Comparison of ENCODE assay signal across 9 cellular contexts in the genomic region with DNA sequence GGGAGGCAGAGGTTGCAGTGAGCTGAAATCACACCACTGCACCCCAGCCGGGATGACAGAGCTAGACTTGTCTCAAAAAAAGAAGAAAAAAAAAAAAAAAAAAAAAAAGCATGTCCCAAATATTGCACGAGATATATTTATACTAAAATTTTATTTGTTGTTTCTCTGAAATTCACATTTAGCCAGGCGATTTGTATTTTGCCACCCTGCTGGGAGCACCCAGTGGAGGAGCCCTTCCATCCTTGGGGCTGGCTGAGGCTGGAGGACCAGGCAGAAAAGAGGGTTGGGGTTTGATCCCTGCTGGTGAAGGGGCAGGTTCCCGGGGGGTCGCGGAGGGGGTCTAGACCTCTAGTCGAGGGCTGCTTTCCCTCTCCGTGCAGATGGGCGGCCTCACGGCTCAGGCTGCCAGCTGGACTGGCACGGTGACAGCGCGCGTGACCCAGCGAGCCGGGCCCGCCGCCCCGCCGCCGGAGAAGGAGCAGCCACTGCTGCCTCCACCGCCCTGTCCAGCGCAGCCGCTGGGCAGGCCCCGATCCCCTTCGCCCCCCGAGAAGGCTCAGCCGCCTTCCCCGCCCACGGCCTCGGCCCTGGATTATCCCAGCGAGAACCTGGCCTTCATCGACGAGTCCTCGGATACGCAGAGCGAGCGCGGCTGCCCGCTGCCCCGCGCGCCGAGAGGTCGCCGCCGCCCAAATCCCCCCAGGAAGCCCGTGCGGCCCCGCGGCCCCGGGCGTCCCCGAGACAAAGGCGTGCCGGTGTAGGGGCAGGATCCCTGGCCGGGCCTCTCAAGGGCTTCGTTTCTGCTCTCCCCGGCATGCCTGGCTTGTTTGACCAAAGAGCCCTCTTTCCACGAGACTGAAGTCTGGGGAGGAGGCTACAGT. TPM values are rescaled to one million over a fixed set of nuclear protein-coding genes. Genes with fewer than 3 reads are reported as not detected.
DNase-seq lines count a peak whose midpoint lies in the region; FAIRE-seq and TF ChIP-seq lines count a peak whose summit lies in the region.
"Had no signal": no experiment of that assay in that cellular context is flagged by ENCODE, and none has a peak within 500 bp of the region (broad histone marks: within the 10 kb centered on the region; RNA-seq: fewer than 3 reads in every experiment).

No MANE protein-coding gene starts in this region.

- peak overlapping the region; percentile 55 for H3K4me3 Mint-ChIP-seq in T-helper 2 cell treated with Interferon-gamma antibody and Interleukin-4, amounts not matched to agents 5 μg/mL and 100 μg/mL, for 36 hours

- TF ChIP-seq CTCF in coronary artery (IDR thresholded peaks at IDR 0.05) (no peak), tibial nerve (IDR thresholded peaks at IDR 0.05) (peak in 1 of 5 experiments; percentile 12)

- H3K27ac ChIP-seq in coronary artery (peak overlapping the region in 1 of 2 donors; percentile 6), tibial nerve (no peak overlapping the region)

- H3K9me3 Mint-ChIP-seq in T-helper 2 cell treated with Interferon-gamma antibody and Interleukin-4, amounts not matched to agents 5 μg/mL and 100 μg/mL, for 36 hours = no peaks in the 10 kb centered on the region

- peaks cover 18% of the 10 kb centered on the region for H3K4me1 Mint-ChIP-seq in T-helper 2 cell treated with Interferon-gamma antibody and Interleukin-4, amounts not matched to agents 5 μg/mL and 100 μg/mL, for 36 hours (ENCODE audit: low read depth)

- no peaks in the 10 kb centered on the region for H3K9me3 ChIP-seq in tibial nerve

- no peak for TF ChIP-seq POLR2A in tibial nerve (IDR thresholded peaks at IDR 0.05)

- H3K4me3 ChIP-seq in coronary artery (peak overlapping the region; percentile 74), tibial nerve (peak overlapping the region; percentile 29 to 49 (median 30))

- H3K27me3 ChIP-seq in tibial nerve = peaks cover 2 to 97% of the 10 kb centered on the region in 2 donors

- H3K36me3 ChIP-seq in tibial nerve = no peaks in the 10 kb centered on the region

- peaks cover 69% of the 10 kb centered on the region for H3K27me3 Mint-ChIP-seq in T-helper 2 cell treated with Interferon-gamma antibody and Interleukin-4, amounts not matched to agents 5 μg/mL and 100 μg/mL, for 36 hours (ENCODE audit: low read depth)

- 5 to 6% methylated on average over 30 to 45 of the region's 60 CpGs for WGBS in tibial nerve, 2 donors

- no peak for TF ChIP-seq EP300 in tibial nerve (IDR thresholded peaks at IDR 0.05)

- peak overlapping the region; percentile 41 for H3K27ac Mint-ChIP-seq in T-helper 2 cell treated with Interferon-gamma antibody and Interleukin-4, amounts not matched to agents 5 μg/mL and 100 μg/mL, for 36 hours

- H3K36me3 Mint-ChIP-seq in T-helper 2 cell treated with Interferon-gamma antibody and Interleukin-4, amounts not matched to agents 5 μg/mL and 100 μg/mL, for 36 hours (ENCODE audit: low read depth) = no peaks in the 10 kb centered on the region

- no peak for DNase-seq in T-helper 2 cell treated with Interferon-gamma antibody and Interleukin-4, amounts not matched to agents 5 μg/mL and 100 μg/mL, for 36 hours (ENCODE audit: low spot score)
- no peak for DNase-seq in T-helper 2 cell
- DNase-seq in coronary artery (ENCODE audit: low spot score) = no peak
- peak; percentile 77 for DNase-seq in midbrain (lab: John Stamatoyannopoulos, UW)
- peak; percentile 51 to 53 for DNase-seq in tibial nerve (ENCODE audit: low spot score in 2 of 2)
- no peak for DNase-seq in RKO (ENCODE audit: low spot score)
- DNase-seq in RCC 7860 (ENCODE audit: low spot score) = no peak
- no peak for DNase-seq in AML-193 (lab: John Stamatoyannopoulos, UW)

- peaks cover 0 to 39% (median 23%) of the 10 kb centered on the region in 4 donors for H3K4me1 ChIP-seq in tibial nerve

- no peak for FAIRE-seq in RCC 7860 (lab: Jason Lieb, UNC)
- FAIRE-seq: D721Med had no signal

RNA-seq across cellular contexts. Expression of a gene that starts 1.0 kb away (rescaled TPM):
- not detected for total RNA-seq in tibial nerve

RNA-seq across cellular contexts. Expression of a gene that starts 6.1 kb away (rescaled TPM):
- 10 to 100 TPM; 26.0 to 39.3 (median 28.7) TPM for total RNA-seq in tibial nerve

RNA-seq across cellular contexts. Expression of a gene that starts 8.1 kb away (rescaled TPM):
- 1 to 10 TPM in 1 of 4 donors, not detected in 3; 1.2 TPM for total RNA-seq in tibial nerve

RNA-seq across cellular contexts. Expression of a gene that starts 13.6 kb away (rescaled TPM):
- total RNA-seq in tibial nerve = 10 to 100 TPM; 12.5 to 25.7 (median 20.0) TPM

RNA-seq across cellular contexts. Expression of a gene that starts 14.7 kb away (rescaled TPM):
- total RNA-seq in tibial nerve = 100 to 1,000 TPM; 110 to 143 (median 124) TPM

Comparison
In these comparisons a context has a peak if more than half of its experiments do, and no peak if none do; other contexts are left out.
1. DNase-seq: peak in midbrain (single experiment) and tibial nerve (2 of 2); none in T-helper 2 cell treated with Interferon-gamma antibody and Interleukin-4, amounts not matched to agents 5 μg/mL and 100 μg/mL, for 36 hours (single experiment), T-helper 2 cell (0 of 5), coronary artery (single experiment), RKO (single experiment), RCC 7860 (single experiment) and AML-193 (0 of 2).